Comparison of ENCODE assay signal across 9 cellular contexts in genomic region chr19:41302624-41303351, GRCh38. TPM values are rescaled to one million over a fixed set of nuclear protein-coding genes. Genes with fewer than 3 reads are reported as not detected.
A peak's percentile ranks its signal among the peaks of the same experiment; 100 is the strongest.
DNase-seq lines count a peak whose midpoint lies in the region; ATAC-seq and TF ChIP-seq lines count a peak whose summit lies in the region.
"Had no signal": no experiment of that assay in that cellular context is flagged by ENCODE, and none has a peak within 500 bp of the region (broad histone marks: within the 10 kb centered on the region; RNA-seq: fewer than 3 reads in every experiment).

No MANE protein-coding gene starts in this region.

- H3K9me3 Mint-ChIP-seq in activated CD4-positive, alpha-beta T cell treated with anti-CD3 and anti-CD28 coated beads, Interleukin-2, amount 10 ng/mL, durations not matched to agents 24 days and 14 days: no peaks in the 10 kb centered on the region
- no peaks in the 10 kb centered on the region for H3K9me3 Mint-ChIP-seq in chondrocyte (ENCODE audit: low read depth)
- no peaks in the 10 kb centered on the region for H3K9me3 Mint-ChIP-seq in endodermal cell

- peak overlapping the region; percentile 95 for H3K27ac Mint-ChIP-seq in activated CD4-positive, alpha-beta T cell treated with anti-CD3 and anti-CD28 coated beads, Interleukin-2, amount 10 ng/mL, durations not matched to agents 24 days and 14 days
- H3K27ac Mint-ChIP-seq in chondrocyte (ENCODE audit: unreplicated experiment) (peak overlapping the region; percentile 12), endodermal cell (no peak overlapping the region)

- H3K9me2 ChIP-seq in SK-N-SH: no peaks in the 10 kb centered on the region

- H3K27ac ChIP-seq in SK-N-SH (ENCODE audit: low read depth in 2 of 2, low read length in 1 of 2) (no peak overlapping the region), endodermal cell (ENCODE audit: low read depth, low read length) (no peak overlapping the region)

- peaks cover 87% of the 10 kb centered on the region for H3K36me3 Mint-ChIP-seq in activated CD4-positive, alpha-beta T cell treated with anti-CD3 and anti-CD28 coated beads, Interleukin-2, amount 10 ng/mL, durations not matched to agents 24 days and 14 days (ENCODE audit: low read depth)
- H3K36me3 Mint-ChIP-seq in chondrocyte (ENCODE audit: low read depth): peaks cover 43% of the 10 kb centered on the region
- H3K36me3 Mint-ChIP-seq in endodermal cell (ENCODE audit: low read depth): peaks cover 86% of the 10 kb centered on the region

- H3K4me1 Mint-ChIP-seq in activated CD4-positive, alpha-beta T cell treated with anti-CD3 and anti-CD28 coated beads, Interleukin-2, amount 10 ng/mL, durations not matched to agents 24 days and 14 days: peaks cover 88% of the 10 kb centered on the region
- H3K4me1 Mint-ChIP-seq in chondrocyte (ENCODE audit: low read depth) (peaks cover 28% of the 10 kb centered on the region), endodermal cell (peaks cover 4% of the 10 kb centered on the region)

- H3K27me3 ChIP-seq in SK-N-SH (ENCODE audit: insufficient read depth) (no peaks in the 10 kb centered on the region), endodermal cell (ENCODE audit: control insufficient read depth, insufficient read depth, low read length, poor library complexity, severe bottlenecking) (no peaks in the 10 kb centered on the region)

- WGBS in SK-N-SH (ENCODE audit: low lambda C conversion rate): 90% methylated on average over 21 of the region's 21 CpGs
- WGBS in endodermal cell (ENCODE audit: insufficient coverage in 1 of 2, insufficient read length in 1 of 2), 2 experiments: 93 to 94% methylated on average over 5 to 21 of the region's 21 CpGs

- H3K4me3 Mint-ChIP-seq in activated CD4-positive, alpha-beta T cell treated with anti-CD3 and anti-CD28 coated beads, Interleukin-2, amount 10 ng/mL, durations not matched to agents 24 days and 14 days: peak overlapping the region; percentile 78
- no peak overlapping the region for H3K4me3 Mint-ChIP-seq in chondrocyte (ENCODE audit: unreplicated experiment)
- no peak overlapping the region for H3K4me3 Mint-ChIP-seq in endodermal cell

- H3F3A ChIP-seq in SK-N-SH (replicated peaks; ENCODE audit: insufficient read depth): peaks cover 42% of the 10 kb centered on the region

- no peaks in the 10 kb centered on the region for H3K27me3 Mint-ChIP-seq in activated CD4-positive, alpha-beta T cell treated with anti-CD3 and anti-CD28 coated beads, Interleukin-2, amount 10 ng/mL, durations not matched to agents 24 days and 14 days
- H3K27me3 Mint-ChIP-seq in chondrocyte (ENCODE audit: low read depth): no peaks in the 10 kb centered on the region
- no peaks in the 10 kb centered on the region for H3K27me3 Mint-ChIP-seq in endodermal cell (ENCODE audit: insufficient read depth)

- intact Hi-C loops in activated CD4-positive, alpha-beta T cell treated with anti-CD3 and anti-CD28 coated beads, Interleukin-2, amount 10 ng/mL, durations not matched to agents 24 days and 14 days (cut with micrococcal nuclease): no loop called here

- CTCF ChIA-PET in SK-N-SH (lab: Yijun Ruan, JAX): interaction anchor here (0.7 to 1.6 kb wide), 3 partner anchors 9 to 23 kb away, joined by 3 to 7 read pairs (median 3); no protein-coding TSS in a partner anchor

- H4K20me1 ChIP-seq in SK-N-SH (ENCODE audit: insufficient read depth): no peaks in the 10 kb centered on the region

- H2AFZ ChIP-seq in SK-N-SH (ENCODE audit: low read depth): no peak overlapping the region

- H3K4me1 ChIP-seq in SK-N-SH (ENCODE audit: control insufficient read depth in 1 of 2, insufficient read depth in 2 of 2, low read depth in 1 of 2, low read length in 1 of 2) (no peaks in the 10 kb centered on the region), endodermal cell (ENCODE audit: control insufficient read depth, insufficient read depth, low read length) (no peaks in the 10 kb centered on the region)

- TF ChIP-seq RAD21 in SK-N-SH (IDR thresholded peaks at IDR 0.05; ENCODE audit: low read length): no peak

- H3K36me3 ChIP-seq in SK-N-SH (replicated peaks in 1 of 2; ENCODE audit: control insufficient read depth in 1 of 2, insufficient read depth in 2 of 2, low read length in 1 of 2) (peaks cover 57 to 94% of the 10 kb centered on the region in 2 experiments), endodermal cell (ENCODE audit: control insufficient read depth, insufficient read depth, low read length) (peaks cover 92% of the 10 kb centered on the region)

- H3K79me2 ChIP-seq in SK-N-SH (ENCODE audit: insufficient read depth): no peaks in the 10 kb centered on the region

- H3K4me3 ChIP-seq in SK-N-SH (ENCODE audit: low read depth in 2 of 2, low read length in 1 of 2) (no peak overlapping the region), endodermal cell (ENCODE audit: low read length) (no peak overlapping the region)

- POLR2A ChIA-PET in SK-N-SH (lab: Yijun Ruan, JAX): interaction anchor here (1.0 kb wide), 1 partner anchor 39 kb away, joined by 6 read pairs; no protein-coding TSS in a partner anchor

- TF ChIP-seq EP300 in SK-N-SH (IDR thresholded peaks at IDR 0.05; ENCODE audit: borderline replicate concordance in 1 of 2, low read depth in 1 of 2, low read length in 1 of 2): no peak

- peak; percentile 44 for ATAC-seq in GM18867 (IDR thresholded peaks at IDR 0.05; ENCODE audit: unreplicated experiment)
- no peak for ATAC-seq in HG03095 (IDR thresholded peaks at IDR 0.05; ENCODE audit: unreplicated experiment)

- DNase-seq in activated CD4-positive, alpha-beta T cell treated with anti-CD3 and anti-CD28 coated beads, Interleukin-2, amount 10 ng/mL, durations not matched to agents 24 days and 14 days: peak; percentile 88
- no peak for DNase-seq in chondrocyte (ENCODE audit: low spot score)
- peak; percentile 45 for DNase-seq in stimulated activated CD8-positive, alpha-beta memory T cell treated with anti-CD3 and anti-CD28 coated beads, Interleukin-15, amount 100 ng/mL, for 24 hours (ENCODE audit: low read depth)
- DNase-seq in SK-N-SH: no peak
- DNase-seq in midbrain (lab: John Stamatoyannopoulos, UW): no peak
- DNase-seq in endodermal cell: no peak
- DNase-seq: NCI-H446 treated with DMSO at 0.1 percent for 48 hours had no signal

- H3K9ac ChIP-seq in SK-N-SH: no peak overlapping the region
- H3K9ac ChIP-seq in endodermal cell (ENCODE audit: extremely low read depth, low read length, poor library complexity, severe bottlenecking): no peak overlapping the region

- H3K4me2 ChIP-seq in SK-N-SH: no peak overlapping the region

- H3K9me3 ChIP-seq in SK-N-SH (no peaks in the 10 kb centered on the region), endodermal cell (ENCODE audit: control insufficient read depth, low read length) (no peaks in the 10 kb centered on the region)

- TF ChIP-seq CTCF in chondrocyte (IDR thresholded peaks at IDR 0.05) (no peak), SK-N-SH (IDR thresholded peaks at IDR 0.05) (no peak), endodermal cell (conservative IDR thresholded peaks at IDR 0.05) (no peak)

TF ChIP-seq in SK-N-SH, 30 proteins besides CTCF, POLR2A, EP300 and RAD21 (continues in another document):
- TF ChIP-seq SIN3A (IDR thresholded peaks at IDR 0.05; ENCODE audit: borderline replicate concordance, low read depth, low read length) (no peak), TEAD4 (IDR thresholded peaks at IDR 0.05; ENCODE audit: borderline replicate concordance, insufficient read depth) (no peak), NRF1 (IDR thresholded peaks at IDR 0.05; ENCODE audit: low read depth, low read length) (no peak), RXRA (IDR thresholded peaks at IDR 0.05; ENCODE audit: borderline replicate concordance, low read depth) (no peak), ELF1 (IDR thresholded peaks at IDR 0.05) (no peak), FOSL2 (IDR thresholded peaks at IDR 0.05; ENCODE audit: borderline replicate concordance, low read depth) (no peak), MXI1 (IDR thresholded peaks at IDR 0.05; ENCODE audit: low read depth, low read length) (no peak), PBX3 (IDR thresholded peaks at IDR 0.05) (no peak)

RNA-seq across cellular contexts. Expression of gene CCDC97, which starts 7.2 kb away (rescaled TPM):
- total RNA-seq in activated CD4-positive, alpha-beta T cell treated with anti-CD3 and anti-CD28 coated beads, Interleukin-2, amount 10 ng/mL, durations not matched to agents 24 days and 14 days: 30.4 and 30.7 TPM in 2 replicates
- total RNA-seq in chondrocyte: 21.8 to 33.2 TPM (median 25.5 TPM) in 3 replicates
- 8.7 and 9.6 TPM in 2 replicates for polyA plus RNA-seq in SK-N-SH (2012; rRNA removed)
- 5.3 and 6.8 TPM in 2 replicates for polyA plus RNA-seq in SK-N-SH (2012; cell fraction: cytosol; rRNA removed)
- 11.7 and 13.7 TPM in 2 replicates for polyA plus RNA-seq in SK-N-SH (2012; cell fraction: nucleus; rRNA removed)
- total RNA-seq in endodermal cell: 10 to 100 TPM; 38.4 to 44.6 TPM
- 33.6 TPM for polyA plus RNA-seq in endodermal cell (2013, experiment 1 of 2)
- polyA plus RNA-seq in endodermal cell (2013, experiment 2 of 2): 29.5 TPM

RNA-seq across cellular contexts. Expression of gene HNRNPUL1, which starts 38.6 kb away (rescaled TPM):
- 256 and 258 TPM in 2 replicates for total RNA-seq in activated CD4-positive, alpha-beta T cell treated with anti-CD3 and anti-CD28 coated beads, Interleukin-2, amount 10 ng/mL, durations not matched to agents 24 days and 14 days
- total RNA-seq in chondrocyte (158 to 195 TPM (median 161 TPM) in 3 replicates), endodermal cell (100 to 1,000 TPM; 211 to 225 TPM)
- polyA plus RNA-seq in SK-N-SH (2012; rRNA removed): 34.2 and 41.5 TPM in 2 replicates
- polyA plus RNA-seq in SK-N-SH (2012; cell fraction: cytosol; rRNA removed): 32.5 and 33.9 TPM in 2 replicates
- polyA plus RNA-seq in SK-N-SH (2012; cell fraction: nucleus; rRNA removed): 35.8 and 43.2 TPM in 2 replicates
- polyA plus RNA-seq in endodermal cell (2013, experiment 1 of 2): 216 TPM
- 207 TPM for polyA plus RNA-seq in endodermal cell (2013, experiment 2 of 2)

RNA-seq across cellular contexts. Expression of gene TGFB1, which starts 50.9 kb away (rescaled TPM):
- total RNA-seq in activated CD4-positive, alpha-beta T cell treated with anti-CD3 and anti-CD28 coated beads, Interleukin-2, amount 10 ng/mL, durations not matched to agents 24 days and 14 days: 125 and 127 TPM in 2 replicates
- 188 to 197 TPM (median 195 TPM) in 3 replicates for total RNA-seq in chondrocyte
- polyA plus RNA-seq in SK-N-SH (2012; rRNA removed): 13.5 and 25.5 TPM in 2 replicates
- polyA plus RNA-seq in SK-N-SH (2012; cell fraction: cytosol; rRNA removed): 13.0 and 21.4 TPM in 2 replicates
- polyA plus RNA-seq in SK-N-SH (2012; cell fraction: nucleus; rRNA removed): 75.1 and 149 TPM in 2 replicates
- total RNA-seq in endodermal cell: 10 to 100 TPM; 56.3 to 60.1 TPM
- polyA plus RNA-seq in endodermal cell (2013, experiment 1 of 2): 21.7 TPM
- 26.9 TPM for polyA plus RNA-seq in endodermal cell (2013, experiment 2 of 2)

Comparison
In these comparisons a context has a peak if more than half of its experiments do, and no peak if none do; other contexts are left out.
1. DNase-seq: peak in activated CD4-positive, alpha-beta T cell treated with anti-CD3 and anti-CD28 coated beads, Interleukin-2, amount 10 ng/mL, durations not matched to agents 24 days and 14 days (single experiment) and stimulated activated CD8-positive, alpha-beta memory T cell treated with anti-CD3 and anti-CD28 coated beads, Interleukin-15, amount 100 ng/mL, for 24 hours (single experiment); none in chondrocyte (single experiment), SK-N-SH (single experiment), midbrain (single experiment) and endodermal cell (single experiment).